In the genomic region with DNA sequence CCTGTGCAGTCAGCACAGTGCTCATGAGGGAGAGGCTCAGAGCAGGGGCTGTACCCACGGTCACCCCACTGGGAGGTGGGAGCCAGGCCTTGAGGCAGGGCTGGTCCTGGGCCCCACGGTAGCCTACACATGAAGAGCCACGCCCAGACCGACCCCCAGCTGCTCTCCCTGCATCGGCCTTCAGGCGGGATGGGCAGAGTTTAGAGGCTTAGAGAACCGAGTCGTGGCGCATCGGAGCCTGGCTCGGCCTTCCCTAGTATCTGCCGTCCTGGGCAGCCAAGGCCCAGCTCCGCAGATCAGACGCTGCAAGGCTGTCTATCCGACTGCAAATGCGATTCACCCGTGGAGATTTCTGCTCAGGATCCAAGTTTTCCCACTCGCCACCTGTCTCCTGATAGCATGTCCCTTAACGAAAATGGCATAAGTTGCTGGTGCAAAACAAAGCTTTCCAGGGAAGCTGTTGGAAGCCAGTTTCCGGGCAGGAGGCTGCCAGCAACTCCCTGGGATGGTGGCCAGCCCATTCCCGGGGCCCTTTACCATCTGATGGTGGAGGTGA, we compare ENCODE assay signal across 11 cellular contexts. TPM values are rescaled to one million over a fixed set of nuclear protein-coding genes. Genes with fewer than 3 reads are reported as not detected.
"Had no signal": no experiment of that assay in that cellular context is flagged by ENCODE, and none has a peak within 500 bp of the region (broad histone marks: within the 10 kb centered on the region; RNA-seq: fewer than 3 reads in every experiment).

No MANE protein-coding gene starts in this region.

RNA-seq across cellular contexts. Expression of gene SPDYE17, which starts 29.4 kb away (rescaled TPM):
- total RNA-seq: activated CD4-positive, alpha-beta T cell treated with anti-CD3 and anti-CD28 coated beads for 36 hours; activated CD8-positive, alpha-beta T cell treated with anti-CD3 and anti-CD28 coated beads for 36 hours; activated naive CD4-positive, alpha-beta T cell treated with anti-CD3 and anti-CD28 coated beads, Interleukin-2, amount 50 U/mL, for 72 hours; activated T-cell treated with anti-CD3 and anti-CD28 coated beads, Interleukin-2, amount 50 U/mL, for 4 hours; astrocyte; cardiac muscle cell; MCF 10A; Right ventricle myocardium superior; SJCRH30; T-helper 2 cell treated with Interferon-gamma antibody and Interleukin-4, amounts not matched to agents 100 ng/mL and 5 ng/mL, for 36 hours had no signal

RNA-seq across cellular contexts. Expression of gene SPDYE18, which starts 59.6 kb away (rescaled TPM):
- total RNA-seq: astrocyte, NCI-H460, SJCRH30 had no signal
